ENCODE assay signal across 7 cellular contexts in genomic region chr4:124631760-124632159, GRCh38.
DNase-seq lines count a peak whose midpoint lies in the region; ATAC-seq and TF ChIP-seq lines count a peak whose summit lies in the region.

No MANE protein-coding gene starts in this region.

- TF ChIP-seq CTCF in RWPE1 (conservative IDR thresholded peaks at IDR 0.05; ENCODE audit: low read depth), result no peak
- TF ChIP-seq CTCF in heart right ventricle (IDR thresholded peaks at IDR 0.05), result no peak

- no peak overlapping the region for H3K4me3 Mint-ChIP-seq in T-helper 2 cell treated with Interferon-gamma antibody and Interleukin-4, amounts not matched to agents 5 μg/mL and 100 μg/mL, for 36 hours

- no peaks in the 10 kb centered on the region for H3K9me3 ChIP-seq in heart right ventricle

- ATAC-seq in GM19023 (IDR thresholded peaks at IDR 0.05; ENCODE audit: unreplicated experiment) (peak; percentile 94), HG03060 (IDR thresholded peaks at IDR 0.05; ENCODE audit: low read depth, unreplicated experiment) (peak; percentile 99), heart right ventricle (peak; percentile 67 to 97 (median 88))

- H3K4me1 ChIP-seq in heart right ventricle, result peaks cover 0 to 13% (median 0%) of the 10 kb centered on the region in 9 donors

- H3K36me3 Mint-ChIP-seq in T-helper 2 cell treated with Interferon-gamma antibody and Interleukin-4, amounts not matched to agents 5 μg/mL and 100 μg/mL, for 36 hours (ENCODE audit: low read depth), result no peaks in the 10 kb centered on the region

- no peaks in the 10 kb centered on the region for H3K36me3 ChIP-seq in heart right ventricle

- no peaks in the 10 kb centered on the region for H3K4me1 Mint-ChIP-seq in T-helper 2 cell treated with Interferon-gamma antibody and Interleukin-4, amounts not matched to agents 5 μg/mL and 100 μg/mL, for 36 hours (ENCODE audit: low read depth)

- intact Hi-C loops in heart right ventricle (cut with DNase I), result loop anchor here in 1 of 10 donors (5.0 kb wide), 1 partner anchor 154 kb away; no protein-coding TSS in a partner anchor

- CTCF ChIA-PET in RWPE1 (lab: Yijun Ruan, JAX), result no interaction called here

- no peak overlapping the region for H3K27ac Mint-ChIP-seq in T-helper 2 cell treated with Interferon-gamma antibody and Interleukin-4, amounts not matched to agents 5 μg/mL and 100 μg/mL, for 36 hours

- no peaks in the 10 kb centered on the region for H3K27me3 Mint-ChIP-seq in T-helper 2 cell treated with Interferon-gamma antibody and Interleukin-4, amounts not matched to agents 5 μg/mL and 100 μg/mL, for 36 hours (ENCODE audit: low read depth)

- DNase-seq in RWPE1 (ENCODE audit: low spot score), result peak; percentile 75
- peak in 1 of 2 donors; percentile 70 for DNase-seq in heart right ventricle
- no peak for DNase-seq in activated CD4-positive, CD25-positive, alpha-beta regulatory T cell treated with anti-CD3 and anti-CD28 coated beads, Interleukin-2, amount 50 U/mL, for 72 hours
- DNase-seq in T-helper 2 cell treated with Interferon-gamma antibody and Interleukin-4, amounts not matched to agents 5 μg/mL and 100 μg/mL, for 36 hours (ENCODE audit: low spot score), result no peak
- no peak for DNase-seq in NCI-H1048 (lab: John Stamatoyannopoulos, UW)

- no peak overlapping the region for H3K27ac ChIP-seq in RWPE1
- H3K27ac ChIP-seq in heart right ventricle, result peak overlapping the region in 1 of 10 donors; percentile 29

- POLR2A ChIA-PET in RWPE1 (lab: Yijun Ruan, JAX; ENCODE audit: low non-redundant PET), result no interaction called here

- no peak overlapping the region for H3K4me3 ChIP-seq in heart right ventricle

- no peaks in the 10 kb centered on the region for H3K9me3 Mint-ChIP-seq in T-helper 2 cell treated with Interferon-gamma antibody and Interleukin-4, amounts not matched to agents 5 μg/mL and 100 μg/mL, for 36 hours

- no peaks in the 10 kb centered on the region for H3K27me3 ChIP-seq in heart right ventricle

- 30 to 52% methylated on average over 1 of the region's 1 CpG for WGBS in heart right ventricle, 2 donors
